27 cellular contexts compared by ENCODE assay signal in genomic region chr1:29409616-29410015, GRCh38.
"Had no signal": no experiment of that assay in that cellular context is flagged by ENCODE, and none has a peak within 500 bp of the region (broad histone marks: within the 10 kb centered on the region; RNA-seq: fewer than 3 reads in every experiment).

No MANE protein-coding gene starts in this region.

- H3K27ac ChIP-seq: neural progenitor cell, ovary, parathyroid adenoma, psoas muscle, right lobe of liver, sigmoid colon, stomach, thoracic aorta, thyroid gland, tibial nerve, vagina had no signal

- H3K27ac Mint-ChIP-seq: natural killer cell; nephron; progenitor cell of endocrine pancreas; stimulated activated effector memory CD8-positive, alpha-beta T cell treated with anti-CD3 and anti-CD28 coated beads, Interleukin-12 subunit alpha, Interleukin-12 subunit beta, amount 100 ng/mL, for 72 hours; stimulated activated naive B cell treated with anti-CD40 and anti-IgM and Interleukin-4, amounts not matched to agents 10 μg/mL and 1 μg/mL and 100 μg/mL, for 72 hours; stimulated activated naive CD8-positive, alpha-beta T cell treated with anti-CD3 and anti-CD28 coated beads, Interleukin-15, Interleukin-2, amounts not matched to agents 100 ng/mL and 50 ng/mL, for 24 hours had no signal

- H3K4me3 Mint-ChIP-seq: natural killer cell; nephron; neural progenitor cell; stimulated activated effector memory CD8-positive, alpha-beta T cell treated with anti-CD3 and anti-CD28 coated beads, Interleukin-12 subunit alpha, Interleukin-12 subunit beta, amount 100 ng/mL, for 72 hours; stimulated activated naive B cell treated with anti-CD40 and anti-IgM and Interleukin-4, amounts not matched to agents 10 μg/mL and 1 μg/mL and 100 μg/mL, for 72 hours; stimulated activated naive CD8-positive, alpha-beta T cell treated with anti-CD3 and anti-CD28 coated beads, Interleukin-15, Interleukin-2, amounts not matched to agents 100 ng/mL and 50 ng/mL, for 24 hours had no signal

- H3K27me3 ChIP-seq: neural progenitor cell, ovary, right lobe of liver, thyroid gland, vagina had no signal

- H3K36me3 Mint-ChIP-seq: natural killer cell; neural progenitor cell; stimulated activated effector memory CD8-positive, alpha-beta T cell treated with anti-CD3 and anti-CD28 coated beads, Interleukin-12 subunit alpha, Interleukin-12 subunit beta, amount 100 ng/mL, for 72 hours; stimulated activated naive B cell treated with anti-CD40 and anti-IgM and Interleukin-4, amounts not matched to agents 10 μg/mL and 1 μg/mL and 100 μg/mL, for 72 hours had no signal

- H3K9me3 ChIP-seq: ovary, psoas muscle, right lobe of liver, sigmoid colon, thoracic aorta, thyroid gland, vagina had no signal

- H3K9me3 Mint-ChIP-seq: natural killer cell; neural progenitor cell; stimulated activated effector memory CD8-positive, alpha-beta T cell treated with anti-CD3 and anti-CD28 coated beads, Interleukin-12 subunit alpha, Interleukin-12 subunit beta, amount 100 ng/mL, for 72 hours; stimulated activated naive CD8-positive, alpha-beta T cell treated with anti-CD3 and anti-CD28 coated beads, Interleukin-15, Interleukin-2, amounts not matched to agents 100 ng/mL and 50 ng/mL, for 24 hours had no signal

- H3K9ac ChIP-seq: neural progenitor cell, parathyroid adenoma had no signal

- H3K4me1 ChIP-seq: parathyroid adenoma, psoas muscle, right lobe of liver, sigmoid colon, stomach, thyroid gland, tibial nerve, vagina had no signal

- DNase-seq: natural killer cell; occipital lobe; ovary; posterior cingulate gyrus; psoas muscle; right cardiac atrium; small intestine; stimulated activated CD4-positive, alpha-beta T cell treated with anti-CD3 and anti-CD28 coated beads, Interleukin-15, amount 100 ng/mL, for 24 hours; stimulated activated CD4-positive, alpha-beta T cell treated with anti-CD3 and anti-CD28 coated beads, Interleukin-2, amount 100 ng/mL, for 24 hours; stimulated activated CD4-positive, alpha-beta T cell treated with anti-CD3 and anti-CD28 coated beads, Interleukin-2, amount 100 ng/mL, for 48 hours; stimulated activated CD4-positive, alpha-beta T cell treated with anti-CD3 and anti-CD28 coated beads, Interleukin-4, amount 100 ng/mL, for 24 hours; stimulated activated naive B cell treated with anti-CD40 and anti-IgM and Interleukin-4, amounts not matched to agents 10 μg/mL and 1 μg/mL and 100 μg/mL, for 72 hours; stimulated activated naive CD4-positive, alpha-beta T cell treated with Interleukin-2 at 50 U/mL for 16 hours; stomach; thyroid gland; trophoblast cell had no signal

- H3K4me1 Mint-ChIP-seq: natural killer cell; stimulated activated effector memory CD8-positive, alpha-beta T cell treated with anti-CD3 and anti-CD28 coated beads, Interleukin-12 subunit alpha, Interleukin-12 subunit beta, amount 100 ng/mL, for 72 hours; stimulated activated naive B cell treated with anti-CD40 and anti-IgM and Interleukin-4, amounts not matched to agents 10 μg/mL and 1 μg/mL and 100 μg/mL, for 72 hours had no signal

- ATAC-seq: natural killer cell; psoas muscle; right cardiac atrium; stimulated activated effector memory CD8-positive, alpha-beta T cell treated with anti-CD3 and anti-CD28 coated beads, Interleukin-12 subunit alpha, Interleukin-12 subunit beta, amount 100 ng/mL, for 72 hours; stimulated activated naive B cell treated with anti-CD40 and anti-IgM and Interleukin-4, amounts not matched to agents 10 μg/mL and 1 μg/mL and 100 μg/mL, for 72 hours had no signal

- H3K4me3 ChIP-seq: neural progenitor cell, ovary, psoas muscle, right lobe of liver, sigmoid colon, stomach, thoracic aorta, thyroid gland, tibial nerve, vagina had no signal

- H3K36me3 ChIP-seq: neural progenitor cell, ovary, right lobe of liver, sigmoid colon, stomach, thoracic aorta, thyroid gland, tibial nerve, vagina had no signal
